ENCODE assay signal across 11 cellular contexts in the genomic region with DNA sequence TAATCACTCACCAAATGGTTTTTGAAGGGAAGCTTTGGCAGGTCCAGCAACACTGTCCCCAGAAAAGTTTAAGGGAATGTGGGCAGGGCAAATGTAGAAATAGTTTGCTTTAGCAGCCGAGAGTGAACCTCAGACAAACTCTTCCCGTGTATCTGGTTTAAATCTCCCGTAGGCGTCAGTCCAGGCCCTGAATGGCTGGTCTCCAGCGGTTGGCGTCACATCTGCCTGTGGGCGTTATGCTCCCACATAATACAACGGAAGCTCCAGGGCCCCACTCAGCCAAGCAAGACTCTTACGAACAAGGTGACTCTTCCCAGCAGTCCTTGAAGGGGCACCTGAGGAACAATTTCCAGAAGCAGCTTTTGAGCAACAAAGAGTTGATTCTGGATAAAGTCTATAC. TPM values are rescaled to one million over a fixed set of nuclear protein-coding genes. Genes with fewer than 3 reads are reported as not detected.
DNase-seq lines count a peak whose midpoint lies in the region; ATAC-seq and TF ChIP-seq lines count a peak whose summit lies in the region.
"Had no signal": no experiment of that assay in that cellular context is flagged by ENCODE, and none has a peak within 500 bp of the region (broad histone marks: within the 10 kb centered on the region; RNA-seq: fewer than 3 reads in every experiment).

No MANE protein-coding gene starts in this region.

- TF ChIP-seq EP300 in transverse colon (IDR thresholded peaks at IDR 0.05; ENCODE audit: low read depth) = no peak

- H3K4me1 ChIP-seq in duodenal mucosa (ENCODE audit: control insufficient read depth in 1 of 2, insufficient read depth in 2 of 2, low read length in 2 of 2) = peaks cover 10 to 21% of the 10 kb centered on the region in 2 donors
- peaks cover 19% of the 10 kb centered on the region for H3K4me1 ChIP-seq in mucosa of descending colon (ENCODE audit: low read depth)
- H3K4me1 ChIP-seq in transverse colon = peaks cover 6 to 34% (median 21%) of the 10 kb centered on the region in 4 donors

- no peak for DNase-seq in activated CD4-positive, alpha-beta memory T cell treated with anti-CD3 and anti-CD28 coated beads, Interleukin-2, amount 10 ng/mL, durations not matched to agents 7 days and 5 days
- DNase-seq in activated CD4-positive, alpha-beta memory T cell treated with anti-CD3 and anti-CD28 coated beads for 36 hours = no peak
- DNase-seq in mucosa of descending colon = peak; percentile 29 to 55 (median 48)
- peak; percentile 47 for DNase-seq in transverse colon
- DNase-seq in stimulated activated CD4-positive, alpha-beta T cell treated with anti-CD3 and anti-CD28 coated beads, Interleukin-1b, Interleukin-23, amount 100 ng/mL, for 48 hours = no peak
- DNase-seq in stimulated activated CD4-positive, alpha-beta T cell treated with anti-CD3 and anti-CD28 coated beads, Interleukin-12 subunit alpha, Interleukin-12 subunit beta, amount 100 ng/mL, for 4 hours = no peak
- DNase-seq: effector memory CD4-positive, alpha-beta T cell; stimulated activated CD4-positive, alpha-beta T cell treated with anti-CD3 and anti-CD28 coated beads, Interleukin-15, amount 100 ng/mL, for 24 hours; WERI-Rb-1 had no signal

- no peaks in the 10 kb centered on the region for H3K27me3 Mint-ChIP-seq in activated CD4-positive, alpha-beta memory T cell treated with anti-CD3 and anti-CD28 coated beads, Interleukin-2, amount 10 ng/mL, durations not matched to agents 7 days and 5 days
- H3K27me3 Mint-ChIP-seq in activated CD4-positive, alpha-beta memory T cell treated with anti-CD3 and anti-CD28 coated beads for 36 hours = no peaks in the 10 kb centered on the region

- no peak for ATAC-seq in mucosa of descending colon
- ATAC-seq in GM18520 (IDR thresholded peaks at IDR 0.05; ENCODE audit: unreplicated experiment) = no peak

- H3K4me3 ChIP-seq in duodenal mucosa (ENCODE audit: low read depth in 1 of 2, low read length in 2 of 2) (peak overlapping the region; percentile 71 to 72), mucosa of descending colon (no peak overlapping the region), transverse colon (peak overlapping the region in 1 of 4 donors; percentile 66)

- TF ChIP-seq POLR2A in transverse colon (IDR thresholded peaks at IDR 0.05) = no peak

- no peaks in the 10 kb centered on the region for H3K36me3 Mint-ChIP-seq in activated CD4-positive, alpha-beta memory T cell treated with anti-CD3 and anti-CD28 coated beads, Interleukin-2, amount 10 ng/mL, durations not matched to agents 7 days and 5 days (ENCODE audit: low read depth)
- H3K36me3 Mint-ChIP-seq in activated CD4-positive, alpha-beta memory T cell treated with anti-CD3 and anti-CD28 coated beads for 36 hours = no peaks in the 10 kb centered on the region

- in situ Hi-C loops in transverse colon (cut with MboI; ENCODE audit: low pct_ligation_motif_present in 1 of 4, low pct_unique_long_range_greater_than_20kb in 1 of 4, low sequenced_read_pairs in 3 of 4) = loop anchor here in 1 of 4 donors (10.0 kb wide), 1 partner anchor 126 kb away; no protein-coding TSS in a partner anchor

- POLR2A ChIA-PET in activated CD4-positive, alpha-beta memory T cell treated with anti-CD3 and anti-CD28 coated beads, Interleukin-2, amount 10 ng/mL, durations not matched to agents 7 days and 5 days (lab: Charles Lee) = interaction anchor here (1.7 to 3.6 kb wide), 5 partner anchors 13 to 129 kb away, joined by 7 to 22 read pairs (median 10); partner anchors contain the start of genes EIF2B2 and NEK9
- POLR2A ChIA-PET in activated CD4-positive, alpha-beta memory T cell treated with anti-CD3 and anti-CD28 coated beads for 36 hours (lab: Charles Lee) = no interaction called here

- intact Hi-C loops in activated CD4-positive, alpha-beta memory T cell treated with anti-CD3 and anti-CD28 coated beads for 36 hours (cut with micrococcal nuclease) = no loop called here
- intact Hi-C loops in mucosa of descending colon (cut with DNase I, micrococcal nuclease) = no loop called here
- intact Hi-C loops in transverse colon (cut with DNase I; ENCODE audit: low total_unique reads) = no loop called here

- 79% methylated on average over 9 of the region's 9 CpGs; no CpG with 5 or more reads in 1 of the 2 donors for WGBS in transverse colon (ENCODE audit: low coverage in 1 of 2), 2 donors

- no peak overlapping the region for H3K27ac Mint-ChIP-seq in activated CD4-positive, alpha-beta memory T cell treated with anti-CD3 and anti-CD28 coated beads, Interleukin-2, amount 10 ng/mL, durations not matched to agents 7 days and 5 days
- H3K27ac Mint-ChIP-seq in activated CD4-positive, alpha-beta memory T cell treated with anti-CD3 and anti-CD28 coated beads for 36 hours = no peak overlapping the region

- H3K27ac ChIP-seq in duodenal mucosa (ENCODE audit: low read depth, low read length) (peak overlapping the region; percentile 82), transverse colon (peak overlapping the region; percentile 90 to 95 (median 94))
- H3K27ac ChIP-seq: WERI-Rb-1 had no signal

- no peaks in the 10 kb centered on the region for H3K9me3 Mint-ChIP-seq in activated CD4-positive, alpha-beta memory T cell treated with anti-CD3 and anti-CD28 coated beads, Interleukin-2, amount 10 ng/mL, durations not matched to agents 7 days and 5 days
- no peaks in the 10 kb centered on the region for H3K9me3 Mint-ChIP-seq in activated CD4-positive, alpha-beta memory T cell treated with anti-CD3 and anti-CD28 coated beads for 36 hours

- TF ChIP-seq CTCF in mucosa of descending colon (IDR thresholded peaks at IDR 0.05) (no peak), transverse colon (IDR thresholded peaks at IDR 0.05) (no peak)

- peak overlapping the region; percentile 61 to 71 for H3K9ac ChIP-seq in duodenal mucosa (ENCODE audit: low read depth in 1 of 2, low read length in 2 of 2)

- peak overlapping the region; percentile 22 for H3K4me3 Mint-ChIP-seq in activated CD4-positive, alpha-beta memory T cell treated with anti-CD3 and anti-CD28 coated beads, Interleukin-2, amount 10 ng/mL, durations not matched to agents 7 days and 5 days
- H3K4me3 Mint-ChIP-seq in activated CD4-positive, alpha-beta memory T cell treated with anti-CD3 and anti-CD28 coated beads for 36 hours = no peak overlapping the region

- peaks cover 10% of the 10 kb centered on the region for H3K4me1 Mint-ChIP-seq in activated CD4-positive, alpha-beta memory T cell treated with anti-CD3 and anti-CD28 coated beads, Interleukin-2, amount 10 ng/mL, durations not matched to agents 7 days and 5 days
- peaks cover 2% of the 10 kb centered on the region for H3K4me1 Mint-ChIP-seq in activated CD4-positive, alpha-beta memory T cell treated with anti-CD3 and anti-CD28 coated beads for 36 hours (ENCODE audit: low read depth)

- no peaks in the 10 kb centered on the region for H3K27me3 ChIP-seq in duodenal mucosa (ENCODE audit: control insufficient read depth in 1 of 2, insufficient read depth in 2 of 2, low read length in 2 of 2)
- no peaks in the 10 kb centered on the region for H3K27me3 ChIP-seq in transverse colon

- H3K9me3 ChIP-seq in duodenal mucosa (ENCODE audit: control insufficient read depth in 1 of 2, low read length in 2 of 2) (no peaks in the 10 kb centered on the region), mucosa of descending colon (no peaks in the 10 kb centered on the region), transverse colon (no peaks in the 10 kb centered on the region)

- H3K36me3 ChIP-seq in duodenal mucosa (ENCODE audit: control insufficient read depth in 1 of 2, insufficient read depth in 2 of 2, low read length in 2 of 2) (no peaks in the 10 kb centered on the region), mucosa of descending colon (ENCODE audit: low read depth) (no peaks in the 10 kb centered on the region), transverse colon (no peaks in the 10 kb centered on the region)
- H3K36me3 ChIP-seq: WERI-Rb-1 had no signal

- CTCF ChIA-PET in activated CD4-positive, alpha-beta memory T cell treated with anti-CD3 and anti-CD28 coated beads, Interleukin-2, amount 10 ng/mL, durations not matched to agents 7 days and 5 days (lab: Charles Lee) = interaction anchor here (1.0 to 2.3 kb wide), 5 partner anchors 18 to 455 kb away, joined by 3 to 10 read pairs (median 5); no protein-coding TSS in a partner anchor
- CTCF ChIA-PET in activated CD4-positive, alpha-beta memory T cell treated with anti-CD3 and anti-CD28 coated beads for 36 hours (lab: Charles Lee) = interaction anchor here (2.4 kb wide), 1 partner anchor 209 kb away, joined by 12 read pairs; no protein-coding TSS in a partner anchor

RNA-seq across cellular contexts. Expression of gene ZC2HC1C, which starts 0.9 kb away (rescaled TPM):
- total RNA-seq in activated CD4-positive, alpha-beta memory T cell treated with anti-CD3 and anti-CD28 coated beads, Interleukin-2, amount 10 ng/mL, durations not matched to agents 7 days and 5 days = 1 to 10 TPM; 2.0 to 2.4 TPM
- total RNA-seq in activated CD4-positive, alpha-beta memory T cell treated with anti-CD3 and anti-CD28 coated beads for 36 hours = 1 to 10 TPM; 1.4 to 2.1 TPM
- total RNA-seq in mucosa of descending colon (1 to 10 TPM; 4.0 to 4.8 (median 4.7) TPM), transverse colon (10 to 100 TPM in 1 of 4 donors, 1 to 10 TPM in 2, not detected in 1; 7.5 to 40.0 (median 8.1) TPM)

RNA-seq across cellular contexts. Expression of gene ACYP1, which starts 6.6 kb away (rescaled TPM):
- 10 to 100 TPM; 52.7 to 53.8 TPM for total RNA-seq in activated CD4-positive, alpha-beta memory T cell treated with anti-CD3 and anti-CD28 coated beads, Interleukin-2, amount 10 ng/mL, durations not matched to agents 7 days and 5 days
- 10 to 100 TPM; 41.3 to 45.8 TPM for total RNA-seq in activated CD4-positive, alpha-beta memory T cell treated with anti-CD3 and anti-CD28 coated beads for 36 hours
- total RNA-seq in mucosa of descending colon (10 to 100 TPM; 18.5 to 26.5 (median 20.3) TPM), transverse colon (10 to 100 TPM in 3 of 4 donors, 1 to 10 TPM in 1; 6.6 to 36.0 (median 23.2) TPM)

RNA-seq across cellular contexts. Expression of gene MLH3, which starts 19.1 kb away (rescaled TPM):
- total RNA-seq in activated CD4-positive, alpha-beta memory T cell treated with anti-CD3 and anti-CD28 coated beads, Interleukin-2, amount 10 ng/mL, durations not matched to agents 7 days and 5 days = 10 to 100 TPM; 16.0 to 16.6 TPM
- 10 to 100 TPM; 19.7 to 21.2 TPM for total RNA-seq in activated CD4-positive, alpha-beta memory T cell treated with anti-CD3 and anti-CD28 coated beads for 36 hours
- 10 to 100 TPM; 22.2 to 40.8 (median 26.2) TPM for total RNA-seq in mucosa of descending colon
- 10 to 100 TPM; 24.5 to 58.3 (median 42.5) TPM for total RNA-seq in transverse colon

RNA-seq across cellular contexts. Expression of gene NEK9, which starts 56.5 kb away (rescaled TPM):
- 10 to 100 TPM; 72.0 to 77.3 TPM for total RNA-seq in activated CD4-positive, alpha-beta memory T cell treated with anti-CD3 and anti-CD28 coated beads, Interleukin-2, amount 10 ng/mL, durations not matched to agents 7 days and 5 days
- total RNA-seq in activated CD4-positive, alpha-beta memory T cell treated with anti-CD3 and anti-CD28 coated beads for 36 hours = 10 to 100 TPM; 51.8 to 56.4 TPM
- 100 to 1,000 TPM in 1 of 3 donors, 10 to 100 TPM in 2; 44.7 to 104 (median 49.9) TPM for total RNA-seq in mucosa of descending colon
- 100 to 1,000 TPM in 1 of 4 donors, 10 to 100 TPM in 3; 24.4 to 121 (median 53.4) TPM for total RNA-seq in transverse colon

Comparison
In these comparisons a context has a peak if more than half of its experiments do, and no peak if none do; other contexts are left out.
1. DNase-seq: peak in mucosa of descending colon (3 of 3) and transverse colon (single experiment); none in activated CD4-positive, alpha-beta memory T cell treated with anti-CD3 and anti-CD28 coated beads, Interleukin-2, amount 10 ng/mL, durations not matched to agents 7 days and 5 days (single experiment), activated CD4-positive, alpha-beta memory T cell treated with anti-CD3 and anti-CD28 coated beads for 36 hours (single experiment), stimulated activated CD4-positive, alpha-beta T cell treated with anti-CD3 and anti-CD28 coated beads, Interleukin-1b, Interleukin-23, amount 100 ng/mL, for 48 hours (single experiment) and stimulated activated CD4-positive, alpha-beta T cell treated with anti-CD3 and anti-CD28 coated beads, Interleukin-12 subunit alpha, Interleukin-12 subunit beta, amount 100 ng/mL, for 4 hours (single experiment).